In genomic region chr22:33873666-33874065, GRCh38 we compare ENCODE assay signal across 1 cellular context.
TF ChIP-seq lines count a peak whose summit lies in the region.

No MANE protein-coding gene starts in this region.

TF ChIP-seq in H1, 55 proteins besides CTCF, POLR2A, EP300 and RAD21:
- no peak for TF ChIP-seq BCL11A (IDR thresholded peaks at IDR 0.05; ENCODE audit: low read depth in 2 of 2, low read length in 2 of 2)
- no peak for TF ChIP-seq FOSL1 (IDR thresholded peaks at IDR 0.05; ENCODE audit: insufficient read depth, low read depth, low read length)
- TF ChIP-seq, protein P1, sequence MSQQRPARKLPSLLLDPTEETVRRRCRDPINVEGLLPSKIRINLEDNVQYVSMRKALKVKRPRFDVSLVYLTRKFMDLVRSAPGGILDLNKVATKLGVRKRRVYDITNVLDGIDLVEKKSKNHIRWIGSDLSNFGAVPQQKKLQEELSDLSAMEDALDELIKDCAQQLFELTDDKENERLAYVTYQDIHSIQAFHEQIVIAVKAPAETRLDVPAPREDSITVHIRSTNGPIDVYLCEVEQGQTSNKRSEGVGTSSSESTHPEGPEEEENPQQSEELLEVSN (IDR thresholded peaks at IDR 0.05): no peak
- no peak for TF ChIP-seq CTBP2 (IDR thresholded peaks at IDR 0.05; ENCODE audit: borderline replicate concordance, insufficient read depth, insufficient read length, low read length)
- TF ChIP-seq CBX8 (IDR thresholded peaks at IDR 0.05; ENCODE audit: borderline replicate concordance, low read depth, low read length): no peak
- TF ChIP-seq TEAD4 (IDR thresholded peaks at IDR 0.05; ENCODE audit: low read depth, low read length): no peak
- TF ChIP-seq KDM4A (IDR thresholded peaks at IDR 0.05; ENCODE audit: low read depth, low read length, severe bottlenecking): no peak
- TF ChIP-seq RFX5 (IDR thresholded peaks at IDR 0.05; ENCODE audit: borderline replicate concordance, low read depth, low read length): no peak
TF ChIP-seq in H1: peak in this region for 0.
